In the genomic region with DNA sequence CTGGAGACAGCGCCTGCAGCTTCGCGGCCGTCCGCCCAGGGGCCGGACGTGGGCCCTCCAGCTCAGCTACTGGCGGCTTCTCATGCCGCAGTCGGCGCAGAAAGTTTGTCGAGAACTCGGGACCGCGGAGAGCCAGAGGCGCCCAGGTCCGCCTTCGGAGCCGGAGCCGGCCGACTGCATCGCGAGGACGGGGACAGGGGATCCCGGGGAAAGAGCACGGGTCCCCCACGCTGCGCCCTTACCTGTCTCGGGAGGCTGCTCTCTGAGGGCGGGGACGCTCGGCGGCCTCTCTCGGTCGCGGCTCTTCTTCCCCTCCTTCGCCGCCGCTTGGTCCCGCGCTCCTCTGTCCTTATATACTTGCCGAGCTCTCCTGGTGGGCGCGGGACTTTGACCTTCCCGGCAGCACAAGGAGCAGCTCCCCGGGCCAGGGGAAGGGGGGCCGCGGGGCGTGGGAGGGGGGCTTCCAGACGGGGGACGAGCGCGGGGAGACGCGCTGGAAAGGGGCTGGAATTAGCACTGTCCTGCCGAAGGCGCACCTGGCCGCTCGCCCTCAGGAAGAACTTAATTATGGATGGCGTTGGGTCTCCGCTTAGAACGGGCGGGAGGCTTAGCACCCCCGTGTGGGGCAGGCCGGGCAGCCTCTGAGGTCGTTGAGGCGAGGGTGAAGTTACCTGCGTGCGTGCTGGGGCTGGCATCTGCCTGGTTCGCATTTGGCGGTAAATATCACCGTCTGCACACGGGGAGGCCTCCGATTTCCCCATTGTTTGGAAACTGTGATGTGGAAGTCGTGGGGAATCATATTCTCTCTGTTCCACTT, we compare ENCODE assay signal across 1 cellular context.
TF ChIP-seq lines count a peak whose summit lies in the region.

Gene POMC, minus strand, starts transcription at position 325 of the 817 bp plus-strand sequence. CDS start 3,808 bp downstream, outside the sequence.

TF ChIP-seq in SK-N-SH, 30 proteins besides CTCF, POLR2A, EP300 and RAD21 (continued from another document):
- TF ChIP-seq IRF3 (IDR thresholded peaks at IDR 0.05; ENCODE audit: low read depth, low read length): no peak
- TF ChIP-seq POLR2AphosphoS5 (IDR thresholded peaks at IDR 0.05; ENCODE audit: low read depth, low read length): no peak
- no peak for TF ChIP-seq TAF1 (IDR thresholded peaks at IDR 0.05; ENCODE audit: borderline replicate concordance, low read depth, low read length)
- TF ChIP-seq MAX (IDR thresholded peaks at IDR 0.05; ENCODE audit: low read depth): no peak
- no peak for TF ChIP-seq SIN3A (IDR thresholded peaks at IDR 0.05; ENCODE audit: borderline replicate concordance, low read depth, low read length)
- no peak for TF ChIP-seq EZH2phosphoT487 (IDR thresholded peaks at IDR 0.05; ENCODE audit: borderline replicate concordance, low read depth)
- TF ChIP-seq JUND (IDR thresholded peaks at IDR 0.05): no peak
- no peak for TF ChIP-seq RXRA (IDR thresholded peaks at IDR 0.05; ENCODE audit: borderline replicate concordance, low read depth)
- TF ChIP-seq, protein P1, sequence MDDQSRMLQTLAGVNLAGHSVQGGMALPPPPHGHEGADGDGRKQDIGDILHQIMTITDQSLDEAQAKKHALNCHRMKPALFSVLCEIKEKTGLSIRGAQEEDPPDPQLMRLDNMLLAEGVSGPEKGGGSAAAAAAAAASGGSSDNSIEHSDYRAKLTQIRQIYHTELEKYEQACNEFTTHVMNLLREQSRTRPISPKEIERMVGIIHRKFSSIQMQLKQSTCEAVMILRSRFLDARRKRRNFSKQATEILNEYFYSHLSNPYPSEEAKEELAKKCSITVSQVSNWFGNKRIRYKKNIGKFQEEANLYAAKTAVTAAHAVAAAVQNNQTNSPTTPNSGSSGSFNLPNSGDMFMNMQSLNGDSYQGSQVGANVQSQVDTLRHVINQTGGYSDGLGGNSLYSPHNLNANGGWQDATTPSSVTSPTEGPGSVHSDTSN (IDR thresholded peaks at IDR 0.05): no peak
- no peak for TF ChIP-seq TCF12 (IDR thresholded peaks at IDR 0.05)
- TF ChIP-seq, protein P2, sequence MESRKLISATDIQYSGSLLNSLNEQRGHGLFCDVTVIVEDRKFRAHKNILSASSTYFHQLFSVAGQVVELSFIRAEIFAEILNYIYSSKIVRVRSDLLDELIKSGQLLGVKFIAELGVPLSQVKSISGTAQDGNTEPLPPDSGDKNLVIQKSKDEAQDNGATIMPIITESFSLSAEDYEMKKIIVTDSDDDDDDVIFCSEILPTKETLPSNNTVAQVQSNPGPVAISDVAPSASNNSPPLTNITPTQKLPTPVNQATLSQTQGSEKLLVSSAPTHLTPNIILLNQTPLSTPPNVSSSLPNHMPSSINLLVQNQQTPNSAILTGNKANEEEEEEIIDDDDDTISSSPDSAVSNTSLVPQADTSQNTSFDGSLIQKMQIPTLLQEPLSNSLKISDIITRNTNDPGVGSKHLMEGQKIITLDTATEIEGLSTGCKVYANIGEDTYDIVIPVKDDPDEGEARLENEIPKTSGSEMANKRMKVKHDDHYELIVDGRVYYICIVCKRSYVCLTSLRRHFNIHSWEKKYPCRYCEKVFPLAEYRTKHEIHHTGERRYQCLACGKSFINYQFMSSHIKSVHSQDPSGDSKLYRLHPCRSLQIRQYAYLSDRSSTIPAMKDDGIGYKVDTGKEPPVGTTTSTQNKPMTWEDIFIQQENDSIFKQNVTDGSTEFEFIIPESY (IDR thresholded peaks at IDR 0.05; ENCODE audit: borderline replicate concordance, low read depth): no peak
- TF ChIP-seq MXI1 (IDR thresholded peaks at IDR 0.05; ENCODE audit: low read depth, low read length): no peak
